ENCODE assay signal across 17 cellular contexts in the genomic region with DNA sequence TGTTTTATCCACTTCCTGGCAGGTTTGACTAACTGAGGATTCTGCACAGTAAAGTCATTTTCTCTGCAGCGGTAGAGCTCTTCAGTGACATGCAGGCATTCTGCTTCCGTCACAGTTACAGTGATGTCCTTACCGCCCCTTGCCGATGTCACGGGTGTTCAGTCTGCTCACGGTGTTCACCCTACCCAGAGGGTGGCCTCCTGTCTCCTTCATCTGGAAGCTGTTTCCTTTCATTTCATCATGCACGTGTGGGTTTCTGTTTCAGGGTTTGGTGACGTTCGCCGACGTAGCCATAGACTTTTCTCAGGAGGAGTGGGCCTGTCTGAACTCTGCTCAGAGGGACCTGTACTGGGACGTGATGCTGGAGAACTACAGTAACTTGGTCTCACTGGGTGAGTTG.
"Had no signal": no experiment of that assay in that cellular context is flagged by ENCODE, and none has a peak within 500 bp of the region (broad histone marks: within the 10 kb centered on the region; RNA-seq: fewer than 3 reads in every experiment).

No MANE protein-coding gene starts in this region.

- H3K4me1 ChIP-seq: body of pancreas, foreskin keratinocyte, left ventricle myocardium inferior, parathyroid adenoma, upper lobe of left lung had no signal

- H3K9me3 ChIP-seq: body of pancreas had no signal

- DNase-seq: activated CD4-positive, alpha-beta T cell treated with anti-CD3 and anti-CD28 coated beads for 4 hours; activated CD4-positive, alpha-beta T cell treated with anti-CD3 and anti-CD28 coated beads, Interleukin-2, amount 50 U/mL, for 48 hours; activated CD4-positive, CD25-positive, alpha-beta regulatory T cell; activated effector memory CD4-positive, alpha-beta T cell treated with anti-CD3 and anti-CD28 coated beads, Interleukin-2, amount 50 U/mL, for 16 hours; activated naive CD4-positive, alpha-beta T cell treated with anti-CD3 and anti-CD28 coated beads, Interleukin-2, amount 10 ng/mL, durations not matched to agents 7 days and 5 days; anterior cingulate cortex; body of pancreas; effector memory CD4-positive, alpha-beta T cell; foreskin keratinocyte; left ventricle myocardium inferior; naive thymus-derived CD8-positive, alpha-beta T cell; stimulated activated CD4-positive, alpha-beta T cell treated with anti-CD3 and anti-CD28 coated beads, Interleukin-4, amount 100 ng/mL, for 1 hour; upper lobe of left lung had no signal

- ATAC-seq: body of pancreas; foreskin keratinocyte; naive thymus-derived CD8-positive, alpha-beta T cell had no signal

- H3K27ac Mint-ChIP-seq: activated naive CD4-positive, alpha-beta T cell treated with anti-CD3 and anti-CD28 coated beads, Interleukin-2, amount 10 ng/mL, durations not matched to agents 7 days and 5 days; T-helper 1 cell treated with Interleukin-12 subunit alpha and Interleukin-12 subunit beta and Interleukin-4 antibody, amounts not matched to agents 30 μg/mL and 1 μg/mL, for 36 hours had no signal

- H3K4me3 ChIP-seq: body of pancreas, cardiac muscle cell, left ventricle myocardium inferior, thoracic aorta, upper lobe of left lung had no signal

- H3K4me3 Mint-ChIP-seq: activated naive CD4-positive, alpha-beta T cell treated with anti-CD3 and anti-CD28 coated beads, Interleukin-2, amount 10 ng/mL, durations not matched to agents 7 days and 5 days; T-helper 1 cell treated with Interleukin-12 subunit alpha and Interleukin-12 subunit beta and Interleukin-4 antibody, amounts not matched to agents 30 μg/mL and 1 μg/mL, for 36 hours had no signal

- H3K27ac ChIP-seq: body of pancreas, cardiac muscle cell, foreskin keratinocyte, left ventricle myocardium inferior, parathyroid adenoma, thoracic aorta, upper lobe of left lung had no signal

- H3K27me3 Mint-ChIP-seq: activated naive CD4-positive, alpha-beta T cell treated with anti-CD3 and anti-CD28 coated beads, Interleukin-2, amount 10 ng/mL, durations not matched to agents 7 days and 5 days; naive thymus-derived CD8-positive, alpha-beta T cell had no signal

- H3K4me1 Mint-ChIP-seq: activated naive CD4-positive, alpha-beta T cell treated with anti-CD3 and anti-CD28 coated beads, Interleukin-2, amount 10 ng/mL, durations not matched to agents 7 days and 5 days had no signal

- H3K27me3 ChIP-seq: body of pancreas, cardiac muscle cell, foreskin keratinocyte, upper lobe of left lung had no signal
